ENCODE assay signal across 23 cellular contexts in the genomic region with DNA sequence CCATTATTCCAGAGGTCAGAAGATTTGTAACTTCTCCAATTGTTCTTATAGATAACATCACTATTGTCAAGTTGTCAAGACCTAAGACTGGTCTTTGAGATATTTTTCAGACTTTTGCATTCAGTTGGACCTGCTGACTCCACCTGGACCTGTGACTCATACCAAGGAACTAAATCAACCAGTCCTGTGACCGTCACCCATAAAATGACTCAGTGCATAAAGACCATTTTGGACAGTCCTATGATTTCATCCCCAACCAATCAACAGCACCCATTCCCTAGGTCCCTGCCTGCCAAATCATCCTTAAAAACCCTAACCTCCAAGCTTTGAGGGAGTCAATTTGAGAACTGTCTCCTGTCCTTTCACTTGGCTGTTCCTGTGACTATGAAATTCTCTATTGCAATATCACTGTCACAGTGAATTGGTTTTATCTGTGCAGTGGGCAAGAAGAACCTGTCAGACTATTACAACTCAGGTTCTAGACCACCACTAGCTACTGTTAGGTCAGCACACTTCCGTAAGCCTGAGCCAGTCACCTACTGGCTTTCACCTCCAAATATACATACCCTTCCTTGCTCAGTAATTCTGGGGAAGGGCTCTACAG. TPM values are rescaled to one million over a fixed set of nuclear protein-coding genes. Genes with fewer than 3 reads are reported as not detected.
A peak's percentile ranks its signal among the peaks of the same experiment; 100 is the strongest.
DNase-seq lines count a peak whose midpoint lies in the region; ATAC-seq and TF ChIP-seq lines count a peak whose summit lies in the region.
"Had no signal": no experiment of that assay in that cellular context is flagged by ENCODE, and none has a peak within 500 bp of the region (broad histone marks: within the 10 kb centered on the region; RNA-seq: fewer than 3 reads in every experiment).

No MANE protein-coding gene starts in this region.

- H3K27ac ChIP-seq in CD8-positive, alpha-beta T cell (ENCODE audit: low read depth, low read length) = no peak overlapping the region
- H3K27ac ChIP-seq: 22Rv1, heart right ventricle, ovary, Peyer's patch, stomach had no signal

- H3K36me3 ChIP-seq in CD8-positive, alpha-beta T cell (ENCODE audit: insufficient read depth, low read length) = no peaks in the 10 kb centered on the region
- H3K36me3 ChIP-seq: heart right ventricle, MG63, ovary, stomach, upper lobe of left lung had no signal

- DNase-seq in DMS53 (lab: John Stamatoyannopoulos, UW) (peak; percentile 8), DMS53 treated with DMSO at 0.1 percent for 48 hours (lab: John Stamatoyannopoulos, UW; ENCODE audit: unreplicated experiment) (no peak), GM19240 (ENCODE audit: insufficient read length, low spot score) (no peak), D341Med (ENCODE audit: low spot score) (no peak)
- no peak for DNase-seq in CD8-positive, alpha-beta T cell
- DNase-seq: caudate nucleus; heart right ventricle; mesendoderm; MG63; naive B cell; NCI-H1436 treated with DMSO at 0.1 percent for 48 hours; NCI-H510A treated with DMSO at 0.1 percent for 48 hours; NK-92 treated with Interleukin-12 subunit alpha and Interleukin-12 subunit beta, amount 100 ng/mL, for 24 hours; ovary; Peyer's patch; right cardiac atrium; stomach; upper lobe of left lung had no signal

- H3K36me3 Mint-ChIP-seq in CD8-positive, alpha-beta T cell = peaks cover 20% of the 10 kb centered on the region
- H3K36me3 Mint-ChIP-seq in T-helper 1 cell treated with Interleukin-12 subunit alpha and Interleukin-12 subunit beta and Interleukin-4 antibody, amounts not matched to agents 30 μg/mL and 1 μg/mL, for 36 hours (ENCODE audit: low read depth) = peaks cover 67% of the 10 kb centered on the region
- H3K36me3 Mint-ChIP-seq: naive B cell had no signal

- no peaks in the 10 kb centered on the region for H3K27me3 ChIP-seq in CD8-positive, alpha-beta T cell (ENCODE audit: insufficient read depth, low read length)
- H3K27me3 ChIP-seq: heart right ventricle, MG63, ovary, Peyer's patch, stomach, upper lobe of left lung had no signal

- CTCF ChIA-PET in CD8-positive, alpha-beta T cell (lab: Charles Lee) = interaction anchor here (1.2 to 1.9 kb wide), 3 partner anchors 11 to 34 kb away, joined by 3 to 4 read pairs (median 3); no protein-coding TSS in a partner anchor

- H3K4me1 ChIP-seq in CD8-positive, alpha-beta T cell (ENCODE audit: insufficient read depth, low read length) = peaks cover 37% of the 10 kb centered on the region
- H3K4me1 ChIP-seq: stomach had no signal

- H3K9me3 Mint-ChIP-seq in CD8-positive, alpha-beta T cell = peaks cover 4% of the 10 kb centered on the region
- H3K9me3 Mint-ChIP-seq in T-helper 1 cell treated with Interleukin-12 subunit alpha and Interleukin-12 subunit beta and Interleukin-4 antibody, amounts not matched to agents 30 μg/mL and 1 μg/mL, for 36 hours = peaks cover 5% of the 10 kb centered on the region

- no peak for TF ChIP-seq CTCF in CD8-positive, alpha-beta T cell (IDR thresholded peaks at IDR 0.05)

- ATAC-seq in CD8-positive, alpha-beta T cell = no peak
- ATAC-seq in esophagus mucosa (peak; percentile 76), HG02938 (IDR thresholded peaks at IDR 0.05; ENCODE audit: unreplicated experiment) (no peak)
- ATAC-seq: heart right ventricle, right cardiac atrium had no signal

- H3K4me3 Mint-ChIP-seq in CD8-positive, alpha-beta T cell = no peak overlapping the region
- H3K4me3 Mint-ChIP-seq in T-helper 1 cell treated with Interleukin-12 subunit alpha and Interleukin-12 subunit beta and Interleukin-4 antibody, amounts not matched to agents 30 μg/mL and 1 μg/mL, for 36 hours = peak overlapping the region; percentile 68
- H3K4me3 Mint-ChIP-seq: dendritic cell treated with granulocyte-macrophage colony-stimulating factor and Interleukin-4, amounts not matched to agents 40 ng/mL and 50 ng/mL, for 4 days; naive B cell had no signal

- H3K4me3 ChIP-seq in CD8-positive, alpha-beta T cell (ENCODE audit: low read depth, low read length) = no peak overlapping the region
- H3K4me3 ChIP-seq: heart right ventricle, MG63, ovary, Peyer's patch, stomach, upper lobe of left lung had no signal

- POLR2A ChIA-PET in CD8-positive, alpha-beta T cell (lab: Charles Lee) = interaction anchor here (0.6 to 1.3 kb wide), 3 partner anchors 16 to 43 kb away, joined by 3 to 4 read pairs (median 3); no protein-coding TSS in a partner anchor

- peak overlapping the region; percentile 75 for H3K27ac Mint-ChIP-seq in CD8-positive, alpha-beta T cell
- peak overlapping the region; percentile 95 for H3K27ac Mint-ChIP-seq in T-helper 1 cell treated with Interleukin-12 subunit alpha and Interleukin-12 subunit beta and Interleukin-4 antibody, amounts not matched to agents 30 μg/mL and 1 μg/mL, for 36 hours
- H3K27ac Mint-ChIP-seq: dendritic cell treated with granulocyte-macrophage colony-stimulating factor and Interleukin-4, amounts not matched to agents 40 ng/mL and 50 ng/mL, for 4 days had no signal

- H3K9me3 ChIP-seq in CD8-positive, alpha-beta T cell (ENCODE audit: low read length) = no peaks in the 10 kb centered on the region
- H3K9me3 ChIP-seq: ovary had no signal

- no peaks in the 10 kb centered on the region for H3K27me3 Mint-ChIP-seq in CD8-positive, alpha-beta T cell (ENCODE audit: low read depth)
- no peaks in the 10 kb centered on the region for H3K27me3 Mint-ChIP-seq in T-helper 1 cell treated with Interleukin-12 subunit alpha and Interleukin-12 subunit beta and Interleukin-4 antibody, amounts not matched to agents 30 μg/mL and 1 μg/mL, for 36 hours (ENCODE audit: low read depth)
- H3K27me3 Mint-ChIP-seq: dendritic cell treated with granulocyte-macrophage colony-stimulating factor and Interleukin-4, amounts not matched to agents 40 ng/mL and 50 ng/mL, for 4 days had no signal

- peaks cover 69% of the 10 kb centered on the region for H3K4me1 Mint-ChIP-seq in CD8-positive, alpha-beta T cell (ENCODE audit: low read depth)
- H3K4me1 Mint-ChIP-seq in T-helper 1 cell treated with Interleukin-12 subunit alpha and Interleukin-12 subunit beta and Interleukin-4 antibody, amounts not matched to agents 30 μg/mL and 1 μg/mL, for 36 hours (ENCODE audit: low read depth) = peaks cover 88% of the 10 kb centered on the region

- intact Hi-C loops in CD8-positive, alpha-beta T cell (cut with DNase I, micrococcal nuclease) = no loop called here

RNA-seq across cellular contexts. Expression of a gene that starts 17.1 kb away (rescaled TPM):
- 10 to 100 TPM; 13.5 to 15.4 TPM for total RNA-seq in CD8-positive, alpha-beta T cell
- total RNA-seq in esophagus mucosa = 0.56 TPM
